8 cellular contexts compared by ENCODE assay signal in genomic region chr2:196592331-196592911, GRCh38. TPM values are rescaled to one million over a fixed set of nuclear protein-coding genes. Genes with fewer than 3 reads are reported as not detected.
A peak's percentile ranks its signal among the peaks of the same experiment; 100 is the strongest.
DNase-seq lines count a peak whose midpoint lies in the region; ATAC-seq and TF ChIP-seq lines count a peak whose summit lies in the region.

No MANE protein-coding gene starts in this region.

- peaks cover 6% of the 10 kb centered on the region for H3K4me1 ChIP-seq in ectodermal cell (ENCODE audit: control insufficient read depth, insufficient read depth, low read length)
- H3K4me1 ChIP-seq in upper lobe of right lung: peaks cover 3% of the 10 kb centered on the region

- intact Hi-C loops in upper lobe of right lung (cut with DNase I): no loop called here

- H3K27me3 ChIP-seq in ectodermal cell (ENCODE audit: control insufficient read depth, insufficient read depth, low read length, poor library complexity, severe bottlenecking) (peaks cover 34% of the 10 kb centered on the region), upper lobe of right lung (peaks cover 62% of the 10 kb centered on the region)

- DNase-seq in AG08395 (ENCODE audit: low spot score) (peak; percentile 25), RWPE1 (ENCODE audit: low spot score) (peak; percentile 19), memory B cell (ENCODE audit: low spot score in 2 of 2) (no peak), upper lobe of right lung (peak; percentile 66)

- no peak overlapping the region for H3K27ac Mint-ChIP-seq in memory B cell

- ATAC-seq in GM18861 (IDR thresholded peaks at IDR 0.05; ENCODE audit: unreplicated experiment) (peak; percentile 10), HG03439 (IDR thresholded peaks at IDR 0.05; ENCODE audit: unreplicated experiment) (peak; percentile 10), memory B cell (ENCODE audit: low read depth) (peak; percentile 14), upper lobe of right lung (peak; percentile 37), HG02588 (IDR thresholded peaks at IDR 0.05; ENCODE audit: unreplicated experiment) (no peak)

- peak overlapping the region; percentile 77 for H3K4me3 Mint-ChIP-seq in memory B cell

- H3K9me3 Mint-ChIP-seq in memory B cell: no peaks in the 10 kb centered on the region

- WGBS in ectodermal cell, 2 experiments: 2 to 3% methylated on average over 48 of the region's 48 CpGs

- H3K4me3 ChIP-seq in ectodermal cell (ENCODE audit: insufficient read depth, low read depth, low read length) (peak overlapping the region; percentile 70), upper lobe of right lung (peak overlapping the region; percentile 60)

- TF ChIP-seq CTCF in RWPE1 (conservative IDR thresholded peaks at IDR 0.05; ENCODE audit: low read depth) (peak; percentile 53; the same call in 1 of the 2 replicates), upper lobe of right lung (IDR thresholded peaks at IDR 0.05) (no peak)

- H3K36me3 ChIP-seq in ectodermal cell (ENCODE audit: control insufficient read depth, insufficient read depth, low read length) (no peaks in the 10 kb centered on the region), upper lobe of right lung (no peaks in the 10 kb centered on the region)

- CTCF ChIA-PET in RWPE1 (lab: Yijun Ruan, JAX): interaction anchor here (0.6 to 0.8 kb wide), 4 partner anchors 39 to 140 kb away, joined by 3 to 4 read pairs (median 4); no protein-coding TSS in a partner anchor

- peaks cover 20% of the 10 kb centered on the region for H3K27me3 Mint-ChIP-seq in memory B cell

- peaks cover 3% of the 10 kb centered on the region for H3K4me1 Mint-ChIP-seq in memory B cell

- no peaks in the 10 kb centered on the region for H3K36me3 Mint-ChIP-seq in memory B cell

- H3K27ac ChIP-seq in RWPE1 (peak overlapping the region; percentile 77), ectodermal cell (ENCODE audit: insufficient read depth, low read depth, low read length, poor library complexity, severe bottlenecking) (peak overlapping the region; percentile 36), upper lobe of right lung (no peak overlapping the region)

- POLR2A ChIA-PET in RWPE1 (lab: Yijun Ruan, JAX; ENCODE audit: low non-redundant PET): interaction anchor here (0.5 kb wide), 1 partner anchor 27 kb away, joined by 8 read pairs; no protein-coding TSS in a partner anchor

- no peaks in the 10 kb centered on the region for H3K9me3 ChIP-seq in ectodermal cell (ENCODE audit: control insufficient read depth, low read length)
- no peaks in the 10 kb centered on the region for H3K9me3 ChIP-seq in upper lobe of right lung

RNA-seq across cellular contexts. Expression of gene HECW2, which starts 0.9 kb away (rescaled TPM):
- polyA plus RNA-seq in ectodermal cell (2013, experiment 1 of 4): 5.6 TPM
- polyA plus RNA-seq in ectodermal cell (2013, experiment 2 of 4): 6.2 TPM
- 4.5 TPM for polyA plus RNA-seq in ectodermal cell (2013, experiment 3 of 4)
- polyA plus RNA-seq in ectodermal cell (2013, experiment 4 of 4): 5.5 TPM
- 55.5 TPM for total RNA-seq in upper lobe of right lung

RNA-seq across cellular contexts. Expression of gene CCDC150, which starts 47.1 kb away (rescaled TPM):
- polyA plus RNA-seq in ectodermal cell (2013, experiment 1 of 4): 55.9 TPM
- 60.4 TPM for polyA plus RNA-seq in ectodermal cell (2013, experiment 2 of 4)
- 42.2 TPM for polyA plus RNA-seq in ectodermal cell (2013, experiment 3 of 4)
- polyA plus RNA-seq in ectodermal cell (2013, experiment 4 of 4): 46.5 TPM
- 0.87 TPM for total RNA-seq in upper lobe of right lung

Comparison
In these comparisons a context has a peak if more than half of its experiments do, and no peak if none do; other contexts are left out.
1. DNase-seq: peak in AG08395 (single experiment), RWPE1 (single experiment) and upper lobe of right lung (single experiment); none in memory B cell (0 of 2).